14 cellular contexts compared by ENCODE assay signal in genomic region chr4:105784761-105785160, GRCh38.
A peak's percentile ranks its signal among the peaks of the same experiment; 100 is the strongest.
DNase-seq lines count a peak whose midpoint lies in the region; ATAC-seq, FAIRE-seq and TF ChIP-seq lines count a peak whose summit lies in the region.
"Had no signal": no experiment of that assay in that cellular context is flagged by ENCODE, and none has a peak within 500 bp of the region (broad histone marks: within the 10 kb centered on the region; RNA-seq: fewer than 3 reads in every experiment).

No MANE protein-coding gene starts in this region.

- no peaks in the 10 kb centered on the region for H3K4me1 Mint-ChIP-seq in CD8-positive, alpha-beta memory T cell

- no peaks in the 10 kb centered on the region for H3K9me2 ChIP-seq in PC-9 (ENCODE audit: insufficient read depth)

- no peaks in the 10 kb centered on the region for H3K9me3 Mint-ChIP-seq in CD8-positive, alpha-beta memory T cell
- H3K9me3 Mint-ChIP-seq: CD4-positive, CD25-positive, alpha-beta regulatory T cell had no signal

- FAIRE-seq in GM12892 (lab: Jason Lieb, UNC), result peak; percentile 9
- FAIRE-seq: G401.6 had no signal

- H3K9me3 ChIP-seq in heart right ventricle, result no peaks in the 10 kb centered on the region
- no peaks in the 10 kb centered on the region for H3K9me3 ChIP-seq in right cardiac atrium (ENCODE audit: control insufficient read depth, low read length)
- H3K9me3 ChIP-seq in CD8-positive, alpha-beta memory T cell (ENCODE audit: low read length), result no peaks in the 10 kb centered on the region
- no peaks in the 10 kb centered on the region for H3K9me3 ChIP-seq in PC-9 (ENCODE audit: insufficient read depth, low read depth)
- H3K9me3 ChIP-seq: BE2C, Caco-2, HAP-1 had no signal

- WGBS in heart right ventricle, 2 donors, result 37 to 48% methylated on average over 2 of the region's 2 CpGs
- WGBS in right cardiac atrium, result 43% methylated on average over 2 of the region's 2 CpGs

- BruUV-seq in PC-9 (replicated peaks; lab: Mats Ljungman, UMichigan), result no TSS peak

- no peak overlapping the region for H3K4me3 Mint-ChIP-seq in CD8-positive, alpha-beta memory T cell
- H3K4me3 Mint-ChIP-seq: CD4-positive, CD25-positive, alpha-beta regulatory T cell had no signal

- no peak overlapping the region for H3K4me2 ChIP-seq in PC-9

- H2AFZ ChIP-seq in PC-9, result no peak overlapping the region
- H2AFZ ChIP-seq: GM23248 had no signal

- no peak overlapping the region for H3K27ac ChIP-seq in heart right ventricle
- H3K27ac ChIP-seq in right cardiac atrium (ENCODE audit: low read length), result no peak overlapping the region
- no peak overlapping the region for H3K27ac ChIP-seq in CD8-positive, alpha-beta memory T cell (ENCODE audit: low read depth, low read length)
- H3K27ac ChIP-seq in PC-9, result no peak overlapping the region
- H3K27ac ChIP-seq: GM23248 had no signal

- intact Hi-C loops in heart right ventricle (cut with DNase I), result loop anchor here in 1 of 10 donors (10.0 kb wide), 1 partner anchor 90 kb away; no protein-coding TSS in a partner anchor
- intact Hi-C loops in right cardiac atrium (cut with DNase I), result no loop called here
- intact Hi-C loops in PC-9 (cut with micrococcal nuclease; ENCODE audit: unreplicated experiment), result no loop called here

- TF ChIP-seq POLR2A in GM12892 (IDR thresholded peaks at IDR 0.05; ENCODE audit: low read depth, low read length), result no peak

- peak in 5 of 8 donors; percentile 62 to 95 (median 84) for ATAC-seq in heart right ventricle
- ATAC-seq in right cardiac atrium, result peak; percentile 68 to 77

- H4K20me1 ChIP-seq in PC-9 (ENCODE audit: insufficient read depth), result no peaks in the 10 kb centered on the region

- CTCF ChIA-PET in CD8-positive, alpha-beta memory T cell (lab: Charles Lee), result no interaction called here
- CTCF ChIA-PET in PC-9 (lab: Charles Lee), result no interaction called here

- POLR2A ChIA-PET in CD8-positive, alpha-beta memory T cell (lab: Charles Lee), result no interaction called here
- POLR2A ChIA-PET in PC-9 (lab: Charles Lee; ENCODE audit: unreplicated experiment), result no interaction called here

- H3K27me3 ChIP-seq in heart right ventricle (no peaks in the 10 kb centered on the region), right cardiac atrium (ENCODE audit: control insufficient read depth, insufficient read depth) (no peaks in the 10 kb centered on the region), PC-9 (ENCODE audit: insufficient read depth, low read depth) (no peaks in the 10 kb centered on the region)
- no peaks in the 10 kb centered on the region for H3K27me3 ChIP-seq in CD8-positive, alpha-beta memory T cell (ENCODE audit: insufficient read depth, low read length, poor library complexity, severe bottlenecking)
- H3K27me3 ChIP-seq: BE2C had no signal

- H3K36me3 ChIP-seq in heart right ventricle (no peaks in the 10 kb centered on the region), PC-9 (ENCODE audit: low read depth) (no peaks in the 10 kb centered on the region)
- H3K36me3 ChIP-seq in CD8-positive, alpha-beta memory T cell (ENCODE audit: insufficient read depth, low read length), result no peaks in the 10 kb centered on the region
- H3K36me3 ChIP-seq: BE2C, HAP-1 had no signal

- no peaks in the 10 kb centered on the region for H3F3A ChIP-seq in PC-9 (ENCODE audit: insufficient read depth, low read depth)

- H3K27me3 Mint-ChIP-seq in CD8-positive, alpha-beta memory T cell, result peaks cover 0 to 2% of the 10 kb centered on the region in 2 donors
- H3K27me3 Mint-ChIP-seq: CD4-positive, CD25-positive, alpha-beta regulatory T cell had no signal

- H3K4me3 ChIP-seq in heart right ventricle (no peak overlapping the region), right cardiac atrium (ENCODE audit: low read length) (no peak overlapping the region), PC-9 (no peak overlapping the region)
- no peak overlapping the region for H3K4me3 ChIP-seq in CD8-positive, alpha-beta memory T cell (ENCODE audit: low read length)
- H3K4me3 ChIP-seq: GM23248, HAP-1 had no signal

- no peaks in the 10 kb centered on the region for H3K79me2 ChIP-seq in PC-9 (ENCODE audit: low read depth)

- DNase-seq in GM12892 (ENCODE audit: insufficient read length) (no peak), heart right ventricle (no peak), right cardiac atrium (no peak), SHP77 (lab: John Stamatoyannopoulos, UW) (no peak), PC-9 (no peak)
- no peak for DNase-seq in CD8-positive, alpha-beta memory T cell
- DNase-seq: ACHN; BE2C; C1 segment of cervical spinal cord; Caco-2; CD4-positive, CD25-positive, alpha-beta regulatory T cell; GM23248 had no signal

- peaks cover 0 to 6% (median 2%) of the 10 kb centered on the region in 3 donors for H3K36me3 Mint-ChIP-seq in CD8-positive, alpha-beta memory T cell
- H3K36me3 Mint-ChIP-seq: CD4-positive, CD25-positive, alpha-beta regulatory T cell had no signal

- TF ChIP-seq CTCF in heart right ventricle (IDR thresholded peaks at IDR 0.05) (no peak), PC-9 (conservative IDR thresholded peaks at IDR 0.05) (no peak)

- H3K4me1 ChIP-seq in heart right ventricle (peaks cover 0 to 14% (median 0%) of the 10 kb centered on the region in 9 donors), right cardiac atrium (ENCODE audit: control insufficient read depth, insufficient read depth, low read length) (no peaks in the 10 kb centered on the region), PC-9 (replicated peaks; ENCODE audit: insufficient read depth) (no peaks in the 10 kb centered on the region)
- H3K4me1 ChIP-seq in CD8-positive, alpha-beta memory T cell (ENCODE audit: insufficient read depth, low read length), result no peaks in the 10 kb centered on the region
- H3K4me1 ChIP-seq: Caco-2, HAP-1 had no signal

- no peak overlapping the region for H3K27ac Mint-ChIP-seq in CD8-positive, alpha-beta memory T cell
- H3K27ac Mint-ChIP-seq: CD4-positive, CD25-positive, alpha-beta regulatory T cell had no signal
